ENCODE assay signal across 33 cellular contexts in the genomic region with DNA sequence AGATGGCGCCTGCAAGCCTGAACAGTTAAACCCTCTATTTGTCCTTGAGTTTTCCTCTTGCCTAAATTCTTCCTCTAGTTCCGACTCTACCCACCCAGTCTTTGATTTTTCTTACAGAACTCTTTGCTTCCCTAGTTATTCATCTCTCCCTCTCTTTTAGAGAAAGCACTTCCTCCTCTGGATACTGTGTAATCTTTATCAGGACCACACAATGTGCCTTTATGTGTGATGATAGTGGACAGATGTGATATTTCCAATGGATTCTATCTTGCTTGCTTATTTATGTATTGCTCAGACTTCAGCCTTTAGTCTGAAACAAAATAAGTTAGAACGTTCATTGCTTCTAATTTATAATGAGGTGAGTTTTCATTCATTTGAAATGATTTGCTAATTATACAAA.
"Had no signal": no experiment of that assay in that cellular context is flagged by ENCODE, and none has a peak within 500 bp of the region (broad histone marks: within the 10 kb centered on the region; RNA-seq: fewer than 3 reads in every experiment).

No MANE protein-coding gene starts in this region.

- H3K9me3 ChIP-seq: ascending aorta, breast epithelium, gastrocnemius medialis, heart right ventricle had no signal

- H3K36me3 Mint-ChIP-seq: activated naive CD4-positive, alpha-beta T cell treated with anti-CD3 and anti-CD28 coated beads, Interleukin-2, amount 10 ng/mL, durations not matched to agents 7 days and 5 days; activated naive CD4-positive, alpha-beta T cell treated with anti-CD3 and anti-CD28 coated beads, Interleukin-2, amount 50 U/mL, for 72 hours; activated naive CD8-positive, alpha-beta T cell treated with anti-CD3 and anti-CD28 coated beads, Interleukin-2, amount 10 ng/mL, durations not matched to agents 7 days and 5 days; brain had no signal

- H3K4me3 Mint-ChIP-seq: activated B cell treated with CpG ODN at 0.5 μM for 24 hours; activated CD4-positive, alpha-beta memory T cell treated with anti-CD3 and anti-CD28 coated beads, Interleukin-2, amount 10 ng/mL, durations not matched to agents 7 days and 5 days; activated naive CD4-positive, alpha-beta T cell treated with anti-CD3 and anti-CD28 coated beads, Interleukin-2, amount 10 ng/mL, durations not matched to agents 7 days and 5 days; activated naive CD8-positive, alpha-beta T cell treated with anti-CD3 and anti-CD28 coated beads, Interleukin-2, amount 10 ng/mL, durations not matched to agents 7 days and 5 days; activated T-cell treated with anti-CD3 and anti-CD28 coated beads, Interleukin-2, amount 50 U/mL, for 24 hours; activated T-cell treated with anti-CD3 and anti-CD28 coated beads, Interleukin-2, amount 50 U/mL, for 72 hours; brain; dendritic cell treated with granulocyte-macrophage colony-stimulating factor and Interleukin-4, amounts not matched to agents 40 ng/mL and 50 ng/mL, for 4 days; endodermal cell; T-helper 2 cell treated with Interferon-gamma antibody and Interleukin-4, amounts not matched to agents 5 μg/mL and 100 μg/mL, for 36 hours had no signal

- H3K27ac Mint-ChIP-seq: activated B cell treated with CpG ODN at 0.5 μM for 24 hours; activated CD4-positive, alpha-beta memory T cell treated with anti-CD3 and anti-CD28 coated beads, Interleukin-2, amount 10 ng/mL, durations not matched to agents 7 days and 5 days; activated naive CD4-positive, alpha-beta T cell treated with anti-CD3 and anti-CD28 coated beads, Interleukin-2, amount 10 ng/mL, durations not matched to agents 7 days and 5 days; activated naive CD4-positive, alpha-beta T cell treated with anti-CD3 and anti-CD28 coated beads, Interleukin-2, amount 50 U/mL, for 72 hours; activated naive CD8-positive, alpha-beta T cell treated with anti-CD3 and anti-CD28 coated beads, Interleukin-2, amount 10 ng/mL, durations not matched to agents 7 days and 5 days; activated T-cell treated with anti-CD3 and anti-CD28 coated beads, Interleukin-2, amount 50 U/mL, for 24 hours; activated T-cell treated with anti-CD3 and anti-CD28 coated beads, Interleukin-2, amount 50 U/mL, for 72 hours; brain; dendritic cell treated with granulocyte-macrophage colony-stimulating factor and Interleukin-4, amounts not matched to agents 40 ng/mL and 50 ng/mL, for 4 days; endodermal cell; T-helper 2 cell treated with Interferon-gamma antibody and Interleukin-4, amounts not matched to agents 5 μg/mL and 100 μg/mL, for 36 hours had no signal

- DNase-seq: activated B cell treated with CpG ODN at 0.5 μM for 24 hours; activated CD4-positive, alpha-beta memory T cell treated with anti-CD3 and anti-CD28 coated beads, Interleukin-2, amount 10 ng/mL, durations not matched to agents 7 days and 5 days; activated CD4-positive, alpha-beta T cell treated with anti-CD3 and anti-CD28 coated beads for 48 hours; activated CD8-positive, alpha-beta memory T cell treated with anti-CD3 and anti-CD28 coated beads, Interleukin-2, amount 50 U/mL, for 48 hours; activated gamma-delta T cell; activated naive CD4-positive, alpha-beta T cell; activated naive CD4-positive, alpha-beta T cell treated with anti-CD3 and anti-CD28 coated beads, Interleukin-2, amount 10 ng/mL, durations not matched to agents 7 days and 5 days; activated naive CD8-positive, alpha-beta T cell treated with anti-CD3 and anti-CD28 coated beads, Interleukin-2, amount 10 ng/mL, durations not matched to agents 7 days and 5 days; activated T-cell treated with anti-CD3 and anti-CD28 coated beads for 4 hours; activated T-cell treated with anti-CD3 and anti-CD28 coated beads, Interleukin-2, amount 50 U/mL, for 24 hours; activated T-cell treated with anti-CD3 and anti-CD28 coated beads, Interleukin-2, amount 50 U/mL, for 72 hours; central memory CD4-positive, alpha-beta T cell; cerebellar nuclear complex; dorsolateral prefrontal cortex; effector memory CD4-positive, alpha-beta T cell; endodermal cell; foreskin fibroblast; gastrocnemius medialis; glutamatergic neuron; heart right ventricle; T1000; WERI-Rb-1 had no signal

- H3K4me1 ChIP-seq: breast epithelium, gastrocnemius medialis had no signal

- H3K27me3 ChIP-seq: ascending aorta, breast epithelium, cardiac muscle cell, dorsolateral prefrontal cortex, gastrocnemius medialis, heart right ventricle, hepatocyte had no signal

- ATAC-seq: activated CD4-positive, CD25-positive, alpha-beta regulatory T cell treated with anti-CD3 and anti-CD28 coated beads, Interleukin-2, amount 50 U/mL, for 24 hours; activated naive CD4-positive, alpha-beta T cell treated with anti-CD3 and anti-CD28 coated beads, Interleukin-2, amount 50 U/mL, for 72 hours; activated T-cell treated with anti-CD3 and anti-CD28 coated beads, Interleukin-2, amount 50 U/mL, for 72 hours; esophagus mucosa; gastrocnemius medialis had no signal

- H3K4me3 ChIP-seq: ascending aorta, breast epithelium, cardiac muscle cell, coronary artery, dorsolateral prefrontal cortex, gastrocnemius medialis, heart right ventricle, hepatocyte had no signal

- H3K4me1 Mint-ChIP-seq: activated B cell treated with CpG ODN at 0.5 μM for 24 hours; activated CD4-positive, alpha-beta memory T cell treated with anti-CD3 and anti-CD28 coated beads, Interleukin-2, amount 10 ng/mL, durations not matched to agents 7 days and 5 days; activated naive CD4-positive, alpha-beta T cell treated with anti-CD3 and anti-CD28 coated beads, Interleukin-2, amount 10 ng/mL, durations not matched to agents 7 days and 5 days; activated naive CD8-positive, alpha-beta T cell treated with anti-CD3 and anti-CD28 coated beads, Interleukin-2, amount 10 ng/mL, durations not matched to agents 7 days and 5 days had no signal

- H3K36me3 ChIP-seq: ascending aorta, breast epithelium, cardiac muscle cell, gastrocnemius medialis, heart right ventricle, WERI-Rb-1 had no signal

- H3K27me3 Mint-ChIP-seq: activated CD4-positive, alpha-beta memory T cell treated with anti-CD3 and anti-CD28 coated beads, Interleukin-2, amount 10 ng/mL, durations not matched to agents 7 days and 5 days; activated naive CD4-positive, alpha-beta T cell treated with anti-CD3 and anti-CD28 coated beads, Interleukin-2, amount 10 ng/mL, durations not matched to agents 7 days and 5 days; brain; dendritic cell treated with granulocyte-macrophage colony-stimulating factor and Interleukin-4, amounts not matched to agents 40 ng/mL and 50 ng/mL, for 4 days had no signal

- H3K9me3 Mint-ChIP-seq: activated B cell treated with CpG ODN at 0.5 μM for 24 hours; activated CD4-positive, alpha-beta memory T cell treated with anti-CD3 and anti-CD28 coated beads, Interleukin-2, amount 10 ng/mL, durations not matched to agents 7 days and 5 days; activated naive CD4-positive, alpha-beta T cell treated with anti-CD3 and anti-CD28 coated beads, Interleukin-2, amount 10 ng/mL, durations not matched to agents 7 days and 5 days; activated naive CD4-positive, alpha-beta T cell treated with anti-CD3 and anti-CD28 coated beads, Interleukin-2, amount 50 U/mL, for 72 hours; activated naive CD8-positive, alpha-beta T cell treated with anti-CD3 and anti-CD28 coated beads, Interleukin-2, amount 10 ng/mL, durations not matched to agents 7 days and 5 days; activated T-cell treated with anti-CD3 and anti-CD28 coated beads, Interleukin-2, amount 50 U/mL, for 24 hours; activated T-cell treated with anti-CD3 and anti-CD28 coated beads, Interleukin-2, amount 50 U/mL, for 72 hours; dendritic cell treated with granulocyte-macrophage colony-stimulating factor and Interleukin-4, amounts not matched to agents 40 ng/mL and 50 ng/mL, for 4 days; endodermal cell; T-helper 2 cell treated with Interferon-gamma antibody and Interleukin-4, amounts not matched to agents 5 μg/mL and 100 μg/mL, for 36 hours had no signal

- H3K27ac ChIP-seq: ascending aorta, breast epithelium, cardiac muscle cell, coronary artery, gastrocnemius medialis, heart right ventricle, hepatocyte, WERI-Rb-1 had no signal
